Comparison of ENCODE assay signal across 17 cellular contexts in genomic region chr13:107665926-107666458, GRCh38.
"Had no signal": no experiment of that assay in that cellular context is flagged by ENCODE, and none has a peak within 500 bp of the region (broad histone marks: within the 10 kb centered on the region; RNA-seq: fewer than 3 reads in every experiment).

No MANE protein-coding gene starts in this region.

- H3K9me3 Mint-ChIP-seq: type B pancreatic cell had no signal

- DNase-seq: colonic mucosa; effector CD4-positive, alpha-beta T cell; endodermal cell; erythroblast; heart left ventricle; hippocampal formation; kidney glomerular epithelial cell; naive thymus-derived CD4-positive, alpha-beta T cell; nephron progenitor cell; posterior cingulate gyrus; spleen; stimulated activated CD4-positive, alpha-beta T cell treated with anti-CD3 and anti-CD28 coated beads, Interleukin-2, amount 100 ng/mL, for 24 hours; stimulated activated CD4-positive, alpha-beta T cell treated with anti-CD3 and anti-CD28 coated beads, Interleukin-4, amount 100 ng/mL, for 4 hours; stimulated activated naive CD4-positive, alpha-beta T cell treated with Interleukin-2 at 50 U/mL for 16 hours; thyroid gland had no signal

- H3K27ac ChIP-seq: colonic mucosa, heart left ventricle, spleen, thyroid gland had no signal

- H3K27me3 Mint-ChIP-seq: naive thymus-derived CD4-positive, alpha-beta T cell; type B pancreatic cell had no signal

- H3K9me3 ChIP-seq: colonic mucosa, thyroid gland had no signal

- H3K27ac Mint-ChIP-seq: endodermal cell; naive thymus-derived CD4-positive, alpha-beta T cell; nephron progenitor cell; type B pancreatic cell had no signal

- H3K36me3 Mint-ChIP-seq: naive thymus-derived CD4-positive, alpha-beta T cell; type B pancreatic cell had no signal

- H3K36me3 ChIP-seq: colonic mucosa, heart left ventricle, spleen, thyroid gland had no signal

- H3K4me1 Mint-ChIP-seq: endodermal cell; naive thymus-derived CD4-positive, alpha-beta T cell; nephron progenitor cell had no signal

- H3K4me1 ChIP-seq: colonic mucosa, heart left ventricle, spleen, thyroid gland had no signal

- H3K4me3 ChIP-seq: colonic mucosa, heart left ventricle, spleen, thyroid gland had no signal

- ATAC-seq: heart left ventricle; naive thymus-derived CD4-positive, alpha-beta T cell; sciatic nerve had no signal

- H3K4me3 Mint-ChIP-seq: endodermal cell; naive thymus-derived CD4-positive, alpha-beta T cell; nephron progenitor cell; type B pancreatic cell had no signal

- H3K27me3 ChIP-seq: colonic mucosa, heart left ventricle, spleen, thyroid gland had no signal
